8 cellular contexts compared by ENCODE assay signal in the genomic region with DNA sequence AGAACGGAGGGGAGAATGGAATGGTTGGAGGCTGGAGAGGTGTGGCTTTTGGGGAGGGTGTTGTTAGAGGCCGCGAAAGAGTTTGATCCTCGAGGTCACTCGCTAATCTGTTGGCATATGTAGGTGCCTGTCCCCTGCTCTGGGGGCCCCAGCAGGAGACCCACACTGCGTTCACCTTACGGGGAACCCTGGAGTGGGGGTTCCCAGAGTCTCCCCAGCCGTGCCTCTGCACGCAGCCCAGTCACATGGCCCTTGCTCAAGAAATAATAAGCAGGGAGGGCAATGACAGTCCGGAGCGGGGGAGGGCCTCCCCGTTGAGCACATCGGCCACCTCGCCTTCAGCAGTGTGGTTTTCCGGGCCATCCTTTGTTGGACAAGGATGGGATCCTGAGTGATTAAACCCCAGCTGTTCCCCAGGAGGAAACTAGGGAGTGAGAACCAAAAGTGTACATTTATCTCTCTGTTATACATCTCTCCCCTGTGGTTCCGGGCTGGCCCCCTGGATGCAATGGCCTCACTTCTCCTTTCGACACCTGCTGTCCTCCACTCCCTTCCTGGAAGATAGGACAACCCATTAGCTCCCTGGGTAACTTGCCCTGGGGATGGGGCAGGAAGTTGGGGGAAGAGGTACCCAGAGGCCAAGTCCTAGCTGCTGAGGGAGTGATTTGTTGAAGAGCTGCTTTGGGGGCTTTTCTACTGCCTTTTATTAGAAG. TPM values are rescaled to one million over a fixed set of nuclear protein-coding genes. Genes with fewer than 3 reads are reported as not detected.
A peak's percentile ranks its signal among the peaks of the same experiment; 100 is the strongest.
DNase-seq lines count a peak whose midpoint lies in the region; ATAC-seq lines count a peak whose summit lies in the region.

No MANE protein-coding gene starts in this region.

- H3K9ac ChIP-seq in SK-N-MC (ENCODE audit: insufficient read length) = peak overlapping the region; percentile 85

- no peaks in the 10 kb centered on the region for H3K9me3 Mint-ChIP-seq in naive B cell

- H3K4me3 Mint-ChIP-seq in naive B cell = peak overlapping the region; percentile 59 to 83 (median 70)

- H3K36me3 ChIP-seq in SK-N-MC (ENCODE audit: insufficient read depth, low read length) = no peaks in the 10 kb centered on the region; the same call in 1 of the 2 replicates

- peak; percentile 57 for DNase-seq in DMS79 treated with DMSO at 0.1 percent for 48 hours (lab: John Stamatoyannopoulos, UW)
- no peak for DNase-seq in DMS79 (lab: John Stamatoyannopoulos, UW)
- no peak for DNase-seq in SK-N-MC (ENCODE audit: low read depth, low spot score)
- DNase-seq in naive B cell = no peak
- DNase-seq in cerebellar cortex (ENCODE audit: low spot score) = no peak

- H3K27ac ChIP-seq in SK-N-MC = no peak overlapping the region

- H3K36me3 Mint-ChIP-seq in naive B cell = no peaks in the 10 kb centered on the region

- no peaks in the 10 kb centered on the region for H3K9me3 ChIP-seq in SK-N-MC (ENCODE audit: low read depth, low read length)

- peak overlapping the region; percentile 94 for H3K4me3 ChIP-seq in SK-N-MC

- H3K4me1 Mint-ChIP-seq in naive B cell = peaks cover 39 to 51% (median 41%) of the 10 kb centered on the region in 3 donors

- peak overlapping the region in 2 of 6 donors; percentile 85 to 88 for H3K27ac Mint-ChIP-seq in naive B cell

- peak; percentile 6 for ATAC-seq in esophagus mucosa
- ATAC-seq in naive B cell (ENCODE audit: low read depth in 2 of 2) = peak; percentile 24 to 36
- no peak for ATAC-seq in HG03196 (IDR thresholded peaks at IDR 0.05; ENCODE audit: unreplicated experiment)
- no peak for ATAC-seq in HG02678 (IDR thresholded peaks at IDR 0.05; ENCODE audit: unreplicated experiment)

- peaks cover 38 to 56% (median 47%) of the 10 kb centered on the region in 3 donors for H3K27me3 Mint-ChIP-seq in naive B cell

RNA-seq across cellular contexts. Expression of gene PLEKHG3, which starts 1.3 kb away (rescaled TPM):
- 62.9 TPM for total RNA-seq in esophagus mucosa
- polyA plus RNA-seq in naive B cell (ENCODE audit: low read depth in 6 of 6) = not detected

Comparison
In these comparisons a context has a peak if more than half of its experiments do, and no peak if none do; other contexts are left out.
1. ATAC-seq: peak in esophagus mucosa (single experiment) and naive B cell (2 of 2); none in HG03196 (single experiment) and HG02678 (single experiment).